ENCODE assay signal across 1 cellular context in genomic region chr7:149854611-149855367, GRCh38.
A peak's percentile ranks its signal among the peaks of the same experiment; 100 is the strongest.
TF ChIP-seq lines count a peak whose summit lies in the region.

No MANE protein-coding gene starts in this region.

TF ChIP-seq in HEK293, 187 proteins besides CTCF, POLR2A, EP300 and RAD21 (continued from another document):
- TF ChIP-seq ZNF513 (tag by site-specific recombination; IDR thresholded peaks at IDR 0.05) (no peak), ZNF48 (tag by site-specific recombination; IDR thresholded peaks at IDR 0.05) (no peak), MZF1 (tag by site-specific recombination; IDR thresholded peaks at IDR 0.05; ENCODE audit: borderline replicate concordance) (no peak), TCF7L2 (IDR thresholded peaks at IDR 0.05; ENCODE audit: borderline replicate concordance, low read depth, low read length) (0 out of 2 replicates have a peak, but pooled peaks have one; percentile 23), ZNF654 (tag by site-specific recombination; IDR thresholded peaks at IDR 0.05; ENCODE audit: low read depth) (no peak), ZNF426 (tag by site-specific recombination; IDR thresholded peaks at IDR 0.05) (no peak), ZNF423 (tag by site-specific recombination; IDR thresholded peaks at IDR 0.05) (peak; percentile 19; the same call in 1 of the 2 replicates), ZNF529 (tag by site-specific recombination; IDR thresholded peaks at IDR 0.05; ENCODE audit: insufficient replicate concordance) (no peak), ZBTB26 (tag by site-specific recombination; optimal IDR thresholded peaks at IDR 0.05) (peak; percentile 17), MEIS1 (CRISPR knock-in tag; IDR thresholded peaks at IDR 0.05; ENCODE audit: borderline replicate concordance) (no peak), ZNF280D (tag by site-specific recombination; IDR thresholded peaks at IDR 0.05) (no peak), BCL11A (tag by site-specific recombination; IDR thresholded peaks at IDR 0.05; ENCODE audit: low read depth) (peak; percentile 84; the same call in 1 of the 2 replicates), EGR2 (tag by site-specific recombination; IDR thresholded peaks at IDR 0.05; ENCODE audit: low read depth) (no peak), ZNF658 (tag by site-specific recombination; IDR thresholded peaks at IDR 0.05) (no peak), ZNF184 (tag by site-specific recombination; IDR thresholded peaks at IDR 0.05) (no peak), REST (tag by site-specific recombination; IDR thresholded peaks at IDR 0.05) (peak; percentile 69), ZNF280C (tag by site-specific recombination; IDR thresholded peaks at IDR 0.05) (no peak), ZNF660 (tag by site-specific recombination; IDR thresholded peaks at IDR 0.05) (peak; percentile 30; the same call in 1 of the 2 replicates), ZSCAN16 (tag by site-specific recombination; IDR thresholded peaks at IDR 0.05) (peak; percentile 34; the same call in 1 of the 2 replicates), ZNF23 (tag by site-specific recombination; IDR thresholded peaks at IDR 0.05; ENCODE audit: borderline replicate concordance) (no peak), KLF9 (tag by site-specific recombination; IDR thresholded peaks at IDR 0.05; ENCODE audit: low read depth) (no peak), KLF17 (tag by site-specific recombination; IDR thresholded peaks at IDR 0.05) (no peak), ZSCAN4 (tag by site-specific recombination; IDR thresholded peaks at IDR 0.05) (no peak), ZBTB7A (tag by site-specific recombination; IDR thresholded peaks at IDR 0.05; ENCODE audit: low read depth) (no peak), ZNF747 (tag by site-specific recombination; IDR thresholded peaks at IDR 0.05) (no peak), ZNF558 (tag by site-specific recombination; IDR thresholded peaks at IDR 0.05) (no peak), PBX3 (CRISPR knock-in tag; IDR thresholded peaks at IDR 0.05) (0 out of 2 replicates have a peak, but pooled peaks have one; percentile 41), ZSCAN23 (tag by site-specific recombination; IDR thresholded peaks at IDR 0.05) (peak; percentile 77; the same call in 1 of the 2 replicates), ZNF585B (tag by site-specific recombination; IDR thresholded peaks at IDR 0.05) (no peak)
